In genomic region chr4:22984390-22984789, GRCh38 we compare ENCODE assay signal across 10 cellular contexts.
"Had no signal": no experiment of that assay in that cellular context is flagged by ENCODE, and none has a peak within 500 bp of the region (broad histone marks: within the 10 kb centered on the region; RNA-seq: fewer than 3 reads in every experiment).

No MANE protein-coding gene starts in this region.

- FAIRE-seq: H1, H54 had no signal

- ATAC-seq: HCT116 had no signal

- H3K4me3 ChIP-seq: GM23248, HAP-1 had no signal

- H3K27ac ChIP-seq: GM23248 had no signal

- H3K27ac Mint-ChIP-seq: H9, HFFc6 had no signal

- H2AFZ ChIP-seq: GM23248 had no signal

- H3K4me1 Mint-ChIP-seq: H9 had no signal

- H3K4me3 Mint-ChIP-seq: H9, HFFc6 had no signal

- H3K36me3 ChIP-seq: HAP-1 had no signal

- H3K9ac ChIP-seq: GM23248 had no signal

- H3K9me3 ChIP-seq: HAP-1 had no signal

- H3K4me1 ChIP-seq: HAP-1 had no signal

- DNase-seq: GM23248, GOT3, H7, H9, HCEC 1CT, HFFc6 had no signal
